In the genomic region with DNA sequence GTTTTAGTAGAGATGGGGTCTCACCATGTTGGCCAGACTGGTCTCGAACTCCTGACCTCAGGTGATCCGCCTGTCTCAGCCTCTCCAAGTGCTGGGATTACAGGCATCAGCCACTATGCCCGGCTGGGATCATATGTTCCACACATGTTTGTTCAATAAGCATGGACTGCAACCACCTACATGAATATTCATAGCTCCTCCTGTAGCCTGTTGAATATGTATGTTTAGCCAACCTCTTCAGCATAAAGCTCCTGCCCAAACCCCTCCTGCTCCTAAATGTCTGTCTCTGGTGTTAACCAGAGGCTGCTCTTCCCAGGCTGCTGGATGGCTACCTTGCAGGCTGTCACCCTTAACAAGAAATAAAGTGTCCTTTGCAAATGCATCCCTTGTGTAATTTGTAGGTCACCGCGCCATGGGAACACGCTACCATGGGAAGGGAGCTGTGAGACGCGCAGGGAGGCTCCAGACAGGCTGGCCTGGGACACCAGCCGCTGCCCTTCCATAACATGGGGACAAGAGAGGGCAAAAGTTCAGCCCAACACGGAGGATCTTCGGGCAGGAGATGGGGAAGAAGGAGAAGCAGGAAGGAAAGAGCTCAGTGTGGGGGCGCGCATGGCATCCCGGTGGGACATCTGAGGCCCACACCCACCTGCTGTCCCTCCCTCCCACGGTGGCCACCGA, we compare ENCODE assay signal across 8 cellular contexts. TPM values are rescaled to one million over a fixed set of nuclear protein-coding genes. Genes with fewer than 3 reads are reported as not detected.
DNase-seq lines count a peak whose midpoint lies in the region; ATAC-seq and TF ChIP-seq lines count a peak whose summit lies in the region.
"Not testable (repeated sequence)": the region's sequence is repeated elsewhere in the genome, so short reads cannot be mapped to it uniquely, and the experiment has no call there.

No MANE protein-coding gene starts in this region.

- peak overlapping the region; percentile 88 for H3K4me2 ChIP-seq in Loucy (ENCODE audit: low read depth, low read length, poor library complexity, severe bottlenecking)

- not testable (repeated sequence) for H4K20me1 ChIP-seq in Loucy (ENCODE audit: insufficient read depth, low read length, poor library complexity, severe bottlenecking)

- peaks cover 28% of the 10 kb centered on the region for H3K4me1 Mint-ChIP-seq in CD14-positive monocyte
- H3K4me1 Mint-ChIP-seq in activated CD4-positive, alpha-beta memory T cell treated with anti-CD3 and anti-CD28 coated beads for 36 hours (ENCODE audit: low read depth) = peaks cover 53% of the 10 kb centered on the region
- H3K4me1 Mint-ChIP-seq in central memory CD8-positive, alpha-beta T cell = peaks cover 59% of the 10 kb centered on the region
- H3K4me1 Mint-ChIP-seq in naive thymus-derived CD4-positive, alpha-beta T cell = peaks cover 27 to 67% (median 52%) of the 10 kb centered on the region in 7 donors
- H3K4me1 Mint-ChIP-seq in stimulated activated effector memory CD8-positive, alpha-beta T cell treated with anti-CD3 and anti-CD28 coated beads, Interleukin-12 subunit alpha, Interleukin-12 subunit beta, amount 100 ng/mL, for 72 hours = peaks cover 49% of the 10 kb centered on the region

- not testable (repeated sequence) for DNase-seq in CD14-positive monocyte (ENCODE audit: low spot score); activated CD4-positive, alpha-beta memory T cell treated with anti-CD3 and anti-CD28 coated beads for 36 hours; central memory CD8-positive, alpha-beta T cell (ENCODE audit: low spot score in 2 of 2); heart left ventricle
- DNase-seq in naive thymus-derived CD4-positive, alpha-beta T cell = peak in 1 of 9 donors; percentile 25
- peak in 1 of 2 donors; percentile 68 for DNase-seq in stimulated activated effector memory CD8-positive, alpha-beta T cell treated with anti-CD3 and anti-CD28 coated beads, Interleukin-12 subunit alpha, Interleukin-12 subunit beta, amount 100 ng/mL, for 72 hours (ENCODE audit: low spot score in 2 of 2)

- ATAC-seq in GM19328 (IDR thresholded peaks at IDR 0.05; ENCODE audit: unreplicated experiment) (peak; percentile 17), heart left ventricle (peak in 2 of 4 donors; percentile 3 to 6)
- ATAC-seq in central memory CD8-positive, alpha-beta T cell (replicated peaks; ENCODE audit: extremely low read depth, poor library complexity, severe bottlenecking); naive thymus-derived CD4-positive, alpha-beta T cell; stimulated activated effector memory CD8-positive, alpha-beta T cell treated with anti-CD3 and anti-CD28 coated beads, Interleukin-12 subunit alpha, Interleukin-12 subunit beta, amount 100 ng/mL, for 72 hours: not testable (repeated sequence)

- H3K4me3 ChIP-seq in Loucy (ENCODE audit: low read length, poor library complexity, severe bottlenecking) = peak overlapping the region; percentile 97
- H3K4me3 ChIP-seq in heart left ventricle = peak overlapping the region in 10 of 12 donors; percentile 6 to 68 (median 54)
- not testable (repeated sequence) for H3K4me3 ChIP-seq in naive thymus-derived CD4-positive, alpha-beta T cell (ENCODE audit: low read length)

- H3K36me3 ChIP-seq in Loucy (ENCODE audit: insufficient read depth, low read length) = not testable (repeated sequence)
- peaks cover 0 to 13% (median 5%) of the 10 kb centered on the region in 9 donors for H3K36me3 ChIP-seq in heart left ventricle
- peaks cover 0 to 13% (median 6%) of the 10 kb centered on the region in 3 experiments for H3K36me3 ChIP-seq in naive thymus-derived CD4-positive, alpha-beta T cell (ENCODE audit: control insufficient read depth in 2 of 3, insufficient read depth in 3 of 3, low read length in 3 of 3)

- not testable (repeated sequence) for H2AFZ ChIP-seq in Loucy (ENCODE audit: low read length)

- not testable (repeated sequence) for H3K9me3 ChIP-seq in Loucy (ENCODE audit: insufficient read depth, low read depth, low read length); heart left ventricle; naive thymus-derived CD4-positive, alpha-beta T cell (ENCODE audit: control insufficient read depth in 2 of 3, low read length in 3 of 3)

- not testable (repeated sequence) for H3K27me3 ChIP-seq in Loucy (ENCODE audit: insufficient read depth, low read length, poor library complexity, severe bottlenecking); heart left ventricle; naive thymus-derived CD4-positive, alpha-beta T cell (ENCODE audit: control insufficient read depth in 2 of 2, insufficient read depth in 2 of 2, low read length in 2 of 2)

- TF ChIP-seq CTCF in CD14-positive monocyte (IDR thresholded peaks at IDR 0.05); Loucy (conservative IDR thresholded peaks at IDR 0.05; ENCODE audit: low read length); heart left ventricle (IDR thresholded peaks at IDR 0.05): not testable (repeated sequence)

- CTCF ChIA-PET in activated CD4-positive, alpha-beta memory T cell treated with anti-CD3 and anti-CD28 coated beads for 36 hours (lab: Charles Lee) = interaction anchor here (3.8 kb wide), 1 partner anchor 17 kb away, joined by 19 read pairs; no protein-coding TSS in a partner anchor
- CTCF ChIA-PET in naive thymus-derived CD4-positive, alpha-beta T cell (lab: Charles Lee) = not testable (repeated sequence)

- WGBS in heart left ventricle, 4 donors = 43 to 74% (median 45%) methylated on average over 11 to 16 of the region's 16 CpGs

- not testable (repeated sequence) for H3K27me3 Mint-ChIP-seq in CD14-positive monocyte (ENCODE audit: low read depth in 3 of 3); activated CD4-positive, alpha-beta memory T cell treated with anti-CD3 and anti-CD28 coated beads for 36 hours; central memory CD8-positive, alpha-beta T cell; naive thymus-derived CD4-positive, alpha-beta T cell

- POLR2A ChIA-PET in activated CD4-positive, alpha-beta memory T cell treated with anti-CD3 and anti-CD28 coated beads for 36 hours (lab: Charles Lee) = not testable (repeated sequence)
- POLR2A ChIA-PET in naive thymus-derived CD4-positive, alpha-beta T cell (lab: Charles Lee) = interaction anchor here (1.6 kb wide), 1 partner anchor 299 kb away, joined by 5 read pairs; a partner anchor contains a TSS

- H3K4me1 ChIP-seq in Loucy (ENCODE audit: insufficient read depth, low read length, poor library complexity, severe bottlenecking) (peaks cover 59% of the 10 kb centered on the region), heart left ventricle (peaks cover 0 to 26% (median 9%) of the 10 kb centered on the region in 12 donors)
- peaks cover 20 to 24% of the 10 kb centered on the region in 2 donors for H3K4me1 ChIP-seq in naive thymus-derived CD4-positive, alpha-beta T cell (ENCODE audit: control insufficient read depth in 2 of 2, insufficient read depth in 2 of 2, low read length in 2 of 2)

- H3K9ac ChIP-seq in Loucy (ENCODE audit: low read depth, low read length, poor library complexity, severe bottlenecking) = peak overlapping the region; percentile 71

- not testable (repeated sequence) for H3K9me3 Mint-ChIP-seq in CD14-positive monocyte; activated CD4-positive, alpha-beta memory T cell treated with anti-CD3 and anti-CD28 coated beads for 36 hours; central memory CD8-positive, alpha-beta T cell; naive thymus-derived CD4-positive, alpha-beta T cell; stimulated activated effector memory CD8-positive, alpha-beta T cell treated with anti-CD3 and anti-CD28 coated beads, Interleukin-12 subunit alpha, Interleukin-12 subunit beta, amount 100 ng/mL, for 72 hours

- H3K9me2 ChIP-seq in Loucy (replicated peaks; ENCODE audit: low read depth, low read length) = not testable (repeated sequence)

- H3F3A ChIP-seq in Loucy (ENCODE audit: low read depth) = not testable (repeated sequence)

- H3K79me2 ChIP-seq in Loucy (ENCODE audit: insufficient read depth, low read length) = peaks cover 69% of the 10 kb centered on the region

- TF ChIP-seq POLR2A in heart left ventricle (IDR thresholded peaks at IDR 0.05) = not testable (repeated sequence)

- intact Hi-C loops in CD14-positive monocyte (cut with micrococcal nuclease) = loop anchor here in 1 of 2 donors (10.0 kb wide), 1 partner anchor 95 kb away; no protein-coding TSS in a partner anchor
- intact Hi-C loops in activated CD4-positive, alpha-beta memory T cell treated with anti-CD3 and anti-CD28 coated beads for 36 hours (cut with micrococcal nuclease) = not testable (repeated sequence)
- intact Hi-C loops in heart left ventricle (cut with DNase I) = loop anchor here in 1 of 10 donors (10.0 kb wide), 1 partner anchor 55 kb away; a partner anchor contains a TSS
- intact Hi-C loops in naive thymus-derived CD4-positive, alpha-beta T cell (cut with micrococcal nuclease) = loop anchor here (2.0 to 10.0 kb wide), 4 partner anchors 21 to 505 kb away; a partner anchor contains a TSS

- H3K27ac Mint-ChIP-seq in CD14-positive monocyte = peak overlapping the region; percentile 80 to 94 (median 89)
- peak overlapping the region; percentile 97 for H3K27ac Mint-ChIP-seq in activated CD4-positive, alpha-beta memory T cell treated with anti-CD3 and anti-CD28 coated beads for 36 hours
- peak overlapping the region; percentile 97 for H3K27ac Mint-ChIP-seq in central memory CD8-positive, alpha-beta T cell (ENCODE audit: low read depth)
- peak overlapping the region; percentile 88 to 98 (median 94) for H3K27ac Mint-ChIP-seq in naive thymus-derived CD4-positive, alpha-beta T cell
- H3K27ac Mint-ChIP-seq in stimulated activated effector memory CD8-positive, alpha-beta T cell treated with anti-CD3 and anti-CD28 coated beads, Interleukin-12 subunit alpha, Interleukin-12 subunit beta, amount 100 ng/mL, for 72 hours = peak overlapping the region; percentile 96

- H3K4me3 Mint-ChIP-seq in CD14-positive monocyte = peak overlapping the region; percentile 84 to 89
- peak overlapping the region; percentile 60 for H3K4me3 Mint-ChIP-seq in activated CD4-positive, alpha-beta memory T cell treated with anti-CD3 and anti-CD28 coated beads for 36 hours
- H3K4me3 Mint-ChIP-seq in central memory CD8-positive, alpha-beta T cell = peak overlapping the region; percentile 98
- peak overlapping the region; percentile 80 to 98 (median 88) for H3K4me3 Mint-ChIP-seq in naive thymus-derived CD4-positive, alpha-beta T cell
- H3K4me3 Mint-ChIP-seq in stimulated activated effector memory CD8-positive, alpha-beta T cell treated with anti-CD3 and anti-CD28 coated beads, Interleukin-12 subunit alpha, Interleukin-12 subunit beta, amount 100 ng/mL, for 72 hours = peak overlapping the region; percentile 92

- peaks cover 31 to 50% of the 10 kb centered on the region in 2 donors for H3K36me3 Mint-ChIP-seq in CD14-positive monocyte
- peaks cover 49% of the 10 kb centered on the region for H3K36me3 Mint-ChIP-seq in activated CD4-positive, alpha-beta memory T cell treated with anti-CD3 and anti-CD28 coated beads for 36 hours
- peaks cover 64% of the 10 kb centered on the region for H3K36me3 Mint-ChIP-seq in central memory CD8-positive, alpha-beta T cell (ENCODE audit: insufficient read depth)
- H3K36me3 Mint-ChIP-seq in naive thymus-derived CD4-positive, alpha-beta T cell = peaks cover 0 to 33% (median 8%) of the 10 kb centered on the region in 5 donors
- peaks cover 100% of the 10 kb centered on the region for H3K36me3 Mint-ChIP-seq in stimulated activated effector memory CD8-positive, alpha-beta T cell treated with anti-CD3 and anti-CD28 coated beads, Interleukin-12 subunit alpha, Interleukin-12 subunit beta, amount 100 ng/mL, for 72 hours

- H3K27ac ChIP-seq in heart left ventricle = peak overlapping the region in 11 of 12 donors; percentile 49 to 85 (median 77)
- H3K27ac ChIP-seq in naive thymus-derived CD4-positive, alpha-beta T cell (ENCODE audit: low read depth, low read length) = peak overlapping the region; percentile 86

RNA-seq across cellular contexts. Expression of a gene that starts 0.8 kb away (rescaled TPM):
- 1 to 10 TPM; 1.7 to 2.0 TPM for polyA plus RNA-seq in CD14-positive monocyte
- 10 to 100 TPM; 54.1 to 54.5 TPM for total RNA-seq in activated CD4-positive, alpha-beta memory T cell treated with anti-CD3 and anti-CD28 coated beads for 36 hours
- 1 to 10 TPM in 4 of 9 donors, under 1 TPM in 5; 0.20 to 4.7 (median 0.87) TPM for total RNA-seq in heart left ventricle
- polyA plus RNA-seq in heart left ventricle = 1 to 10 TPM in 1 of 2 donors, under 1 TPM in 1; 0.80 to 1.4 TPM
- 10 to 100 TPM; 10.9 to 40.8 (median 19.1) TPM for total RNA-seq in naive thymus-derived CD4-positive, alpha-beta T cell
- 1 to 10 TPM; 7.0 to 9.4 TPM for polyA plus RNA-seq in naive thymus-derived CD4-positive, alpha-beta T cell

RNA-seq across cellular contexts. Expression of a gene that starts 6.1 kb away (rescaled TPM):
- 10 to 100 TPM; 69.4 to 86.3 TPM for polyA plus RNA-seq in CD14-positive monocyte
- 100 to 1,000 TPM; 141 to 142 TPM for total RNA-seq in activated CD4-positive, alpha-beta memory T cell treated with anti-CD3 and anti-CD28 coated beads for 36 hours
- 10 to 100 TPM in 8 of 9 donors, 1 to 10 TPM in 1; 7.3 to 53.8 (median 26.3) TPM for total RNA-seq in heart left ventricle
- 10 to 100 TPM; 12.3 to 24.9 TPM for polyA plus RNA-seq in heart left ventricle
- 100 to 1,000 TPM in 1 of 5 experiments, 10 to 100 TPM in 4; 16.4 to 102 (median 20.5) TPM for total RNA-seq in naive thymus-derived CD4-positive, alpha-beta T cell
- 10 to 100 TPM; 41.2 to 46.2 TPM for polyA plus RNA-seq in naive thymus-derived CD4-positive, alpha-beta T cell

RNA-seq across cellular contexts. Expression of a gene that starts 20.6 kb away (rescaled TPM):
- 1 to 10 TPM; 4.4 to 8.0 TPM for polyA plus RNA-seq in CD14-positive monocyte
- 10 to 100 TPM; 33.4 to 34.9 TPM for total RNA-seq in activated CD4-positive, alpha-beta memory T cell treated with anti-CD3 and anti-CD28 coated beads for 36 hours
- 10 to 100 TPM in 2 of 9 donors, 1 to 10 TPM in 7; 1.2 to 18.2 (median 4.3) TPM for total RNA-seq in heart left ventricle
- 1 to 10 TPM; 1.4 to 9.6 TPM for polyA plus RNA-seq in heart left ventricle
- total RNA-seq in naive thymus-derived CD4-positive, alpha-beta T cell = 10 to 100 TPM; 12.5 to 40.4 (median 12.7) TPM
- polyA plus RNA-seq in naive thymus-derived CD4-positive, alpha-beta T cell = 1 to 10 TPM; 4.9 to 9.1 TPM

RNA-seq across cellular contexts. Expression of a gene that starts 38.0 kb away (rescaled TPM):
- polyA plus RNA-seq in CD14-positive monocyte (10 to 100 TPM in 1 of 2 donors, under 1 TPM in 1; 0.40 to 12.6 TPM), heart left ventricle (1 to 10 TPM in 1 of 2 donors, under 1 TPM in 1; 0.85 to 1.0 TPM)
- 10 to 100 TPM; 43.9 to 44.3 TPM for total RNA-seq in activated CD4-positive, alpha-beta memory T cell treated with anti-CD3 and anti-CD28 coated beads for 36 hours
- 10 to 100 TPM in 1 of 9 donors, 1 to 10 TPM in 3, under 1 TPM in 3, not detected in 2; 0.49 to 10.3 (median 1.1) TPM for total RNA-seq in heart left ventricle
- total RNA-seq in naive thymus-derived CD4-positive, alpha-beta T cell = 10 to 100 TPM in 2 of 5 experiments, 1 to 10 TPM in 1, under 1 TPM in 1, not detected in 1; 0.30 to 16.0 (median 7.1) TPM
- polyA plus RNA-seq in naive thymus-derived CD4-positive, alpha-beta T cell = not detected

RNA-seq across cellular contexts. Expression of a gene that starts 57.0 kb away (rescaled TPM):
- polyA plus RNA-seq in CD14-positive monocyte = 10 to 100 TPM; 64.5 to 73.6 TPM
- total RNA-seq in activated CD4-positive, alpha-beta memory T cell treated with anti-CD3 and anti-CD28 coated beads for 36 hours = 100 to 1,000 TPM; 106 to 108 TPM
- 10 to 100 TPM in 1 of 9 donors, 1 to 10 TPM in 8; 1.8 to 21.9 (median 3.3) TPM for total RNA-seq in heart left ventricle
- polyA plus RNA-seq in heart left ventricle = 1 to 10 TPM; 2.9 to 3.5 TPM
- total RNA-seq in naive thymus-derived CD4-positive, alpha-beta T cell = 10 to 100 TPM; 18.5 to 93.2 (median 21.0) TPM
- polyA plus RNA-seq in naive thymus-derived CD4-positive, alpha-beta T cell = 10 to 100 TPM; 22.9 to 32.7 TPM
